1 cellular context compared by ENCODE assay signal in the genomic region with DNA sequence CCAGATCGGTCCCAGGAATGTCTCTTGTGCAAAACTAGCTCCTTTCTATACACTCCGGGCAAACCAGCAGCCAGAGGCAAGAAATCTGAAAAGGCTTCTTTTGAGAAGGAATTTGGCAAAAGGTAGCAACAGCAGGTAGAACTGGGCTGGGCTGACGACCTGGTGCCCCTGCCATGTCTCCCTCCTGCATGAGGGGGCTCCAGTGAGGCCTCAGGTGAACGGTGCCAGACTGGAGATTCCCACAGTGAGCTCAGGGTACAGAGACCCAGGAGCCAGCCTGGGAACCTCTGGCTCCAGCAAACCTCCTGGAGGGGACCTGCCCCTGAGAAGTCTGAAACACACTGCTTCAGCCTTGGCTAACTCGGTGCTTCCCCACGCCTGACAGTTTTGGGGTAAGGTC.
TF ChIP-seq lines count a peak whose summit lies in the region.

No MANE protein-coding gene starts in this region.

TF ChIP-seq in H1, 55 proteins besides CTCF, POLR2A, EP300 and RAD21:
- no peak for TF ChIP-seq KDM5A (IDR thresholded peaks at IDR 0.05; ENCODE audit: low read length)
- no peak for TF ChIP-seq CBX8 (IDR thresholded peaks at IDR 0.05; ENCODE audit: borderline replicate concordance, low read depth, low read length)
- no peak for TF ChIP-seq RBBP5 (IDR thresholded peaks at IDR 0.05; ENCODE audit: borderline replicate concordance, low read depth, low read length)
- TF ChIP-seq TCF12 (IDR thresholded peaks at IDR 0.05; ENCODE audit: low read depth, low read length) = no peak
- TF ChIP-seq RXRA (IDR thresholded peaks at IDR 0.05; ENCODE audit: insufficient read depth, low read depth, low read length) = no peak
- TF ChIP-seq SUZ12 (IDR thresholded peaks at IDR 0.05; ENCODE audit: low read length) = no peak
- no peak for TF ChIP-seq SP1 (IDR thresholded peaks at IDR 0.05; ENCODE audit: low read depth, low read length)
- TF ChIP-seq TAF1 (IDR thresholded peaks at IDR 0.05; ENCODE audit: low read depth, low read length) = no peak
- TF ChIP-seq MAFK (IDR thresholded peaks at IDR 0.05; ENCODE audit: low read depth, low read length) = no peak
- TF ChIP-seq NRF1 (IDR thresholded peaks at IDR 0.05; ENCODE audit: low read depth, low read length) = no peak
- TF ChIP-seq BRCA1 (IDR thresholded peaks at IDR 0.05; ENCODE audit: low read depth, low read length) = no peak
- TF ChIP-seq SIX5 (IDR thresholded peaks at IDR 0.05; ENCODE audit: low read depth, low read length) = no peak
